ENCODE assay signal across 13 cellular contexts in genomic region chr2:24010477-24011277, GRCh38. TPM values are rescaled to one million over a fixed set of nuclear protein-coding genes. Genes with fewer than 3 reads are reported as not detected.
DNase-seq lines count a peak whose midpoint lies in the region; ATAC-seq, FAIRE-seq and TF ChIP-seq lines count a peak whose summit lies in the region.
"Had no signal": no experiment of that assay in that cellular context is flagged by ENCODE, and none has a peak within 500 bp of the region (broad histone marks: within the 10 kb centered on the region; RNA-seq: fewer than 3 reads in every experiment).

No MANE protein-coding gene starts in this region.

- BruUV-seq in mammary epithelial cell (replicated peaks; lab: Mats Ljungman, UMichigan): no TSS peak

- in situ Hi-C loops in GM23248 (cut with MboI): no loop called here
- in situ Hi-C loops in mammary epithelial cell (cut with MboI; ENCODE audit: low sequenced_read_pairs in 2 of 2): no loop called here

- no peak for ATAC-seq in GM21717 (IDR thresholded peaks at IDR 0.05; ENCODE audit: unreplicated experiment)
- ATAC-seq: activated T-helper 17 cell treated with anti-CD3 and anti-CD28 coated beads, Interleukin-2, amount 50 U/mL, for 72 hours had no signal

- peak overlapping the region; percentile 73 for H3K4me2 ChIP-seq in GM23248 (ENCODE audit: unreplicated experiment)
- peak overlapping the region; percentile 96 for H3K4me2 ChIP-seq in mammary epithelial cell (ENCODE audit: insufficient read depth, low read depth, low read length)
- peak overlapping the region; percentile 91 for H3K4me2 ChIP-seq in smooth muscle cell

- H2AFZ ChIP-seq in GM23248: peak overlapping the region; percentile 64
- peak overlapping the region; percentile 61 for H2AFZ ChIP-seq in mammary epithelial cell (ENCODE audit: low read depth, low read length)
- H2AFZ ChIP-seq in smooth muscle cell (ENCODE audit: low read depth): no peak overlapping the region

- H3K4me1 ChIP-seq in GM23248 (ENCODE audit: insufficient read depth): peaks cover 8% of the 10 kb centered on the region
- peaks cover 20% of the 10 kb centered on the region for H3K4me1 ChIP-seq in mammary epithelial cell (ENCODE audit: insufficient read depth, low read length)
- no peaks in the 10 kb centered on the region for H3K4me1 ChIP-seq in smooth muscle cell (ENCODE audit: low read depth)

- H3K4me3 ChIP-seq in GM23248: peak overlapping the region; percentile 68
- no peak overlapping the region for H3K4me3 ChIP-seq in mammary epithelial cell (replicated peaks in 1 of 3; ENCODE audit: insufficient read depth in 1 of 3, low read depth in 2 of 3, low read length in 3 of 3)
- peak overlapping the region; percentile 33 for H3K4me3 ChIP-seq in iPS-11a (ENCODE audit: low read depth, low read length)
- H3K4me3 ChIP-seq in smooth muscle cell: peak overlapping the region; percentile 54

- dilution Hi-C loops in mammary epithelial cell (cut with HindIII; ENCODE audit: low sequenced_read_pairs): no loop called here

- H3K9ac ChIP-seq in GM23248: no peak overlapping the region
- H3K9ac ChIP-seq in mammary epithelial cell (ENCODE audit: insufficient read depth, low read length): no peak overlapping the region
- H3K9ac ChIP-seq in smooth muscle cell (ENCODE audit: low read depth): no peak overlapping the region

- no peaks in the 10 kb centered on the region; the same call in 1 of the 2 replicates for H3K27me3 ChIP-seq in GM23248 (replicated peaks; ENCODE audit: insufficient read depth)
- peaks cover 2% of the 10 kb centered on the region for H3K27me3 ChIP-seq in mammary epithelial cell (ENCODE audit: insufficient read depth, low read length)
- H3K27me3 ChIP-seq in smooth muscle cell (ENCODE audit: low read depth): peaks cover 39% of the 10 kb centered on the region

- DNase-seq in GM23248 (no peak), mammary epithelial cell (no peak), smooth muscle cell (lab: John Stamatoyannopoulos, UW; ENCODE audit: unreplicated experiment) (no peak), 8988T (no peak), GM12891 (ENCODE audit: insufficient read length, low spot score) (no peak), NCI-H2107 (lab: John Stamatoyannopoulos, UW) (no peak)
- DNase-seq: NCI-H1436 treated with DMSO at 0.1 percent for 48 hours; NK-92 treated with Interleukin-12 subunit alpha and Interleukin-12 subunit beta, amount 100 ng/mL, for 24 hours had no signal

- H4K20me1 ChIP-seq in GM23248 (ENCODE audit: insufficient read depth): no peaks in the 10 kb centered on the region
- H4K20me1 ChIP-seq in mammary epithelial cell (ENCODE audit: insufficient read depth, low read length): no peaks in the 10 kb centered on the region
- no peaks in the 10 kb centered on the region for H4K20me1 ChIP-seq in smooth muscle cell (ENCODE audit: low read depth)

- H3K9me2 ChIP-seq in GM23248 (ENCODE audit: insufficient read depth): no peaks in the 10 kb centered on the region

- H3F3A ChIP-seq in GM23248 (ENCODE audit: insufficient read depth) (no peaks in the 10 kb centered on the region), smooth muscle cell (ENCODE audit: low read depth) (no peaks in the 10 kb centered on the region)

- FAIRE-seq in GM12891 (lab: Jason Lieb, UNC): no peak
- FAIRE-seq: TTC549 had no signal

- 69 to 72% methylated on average over 27 to 37 of the region's 37 CpGs for WGBS in GM23248 (ENCODE audit: low coverage in 1 of 2, low lambda C conversion rate in 2 of 2, missing lambda C conversion rate in 2 of 2), 2 experiments
- WGBS in mammary epithelial cell (ENCODE audit: low coverage, missing lambda C conversion rate): 100% methylated on average over 15 of the region's 37 CpGs
- 70% methylated on average over 37 of the region's 37 CpGs for WGBS in smooth muscle cell (ENCODE audit: low lambda C conversion rate)

- H3K36me3 ChIP-seq in GM23248 (ENCODE audit: low read depth): no peaks in the 10 kb centered on the region
- H3K36me3 ChIP-seq in mammary epithelial cell (ENCODE audit: insufficient read depth, low read length): no peaks in the 10 kb centered on the region
- H3K36me3 ChIP-seq in smooth muscle cell (ENCODE audit: low read depth): no peaks in the 10 kb centered on the region

- no peak for TF ChIP-seq POLR2A in GM12891 (IDR thresholded peaks at IDR 0.05; ENCODE audit: low read depth, low read length)

- intact Hi-C loops in mammary epithelial cell (cut with micrococcal nuclease): no loop called here

- H3K27ac ChIP-seq in GM23248: no peak overlapping the region
- no peak overlapping the region for H3K27ac ChIP-seq in mammary epithelial cell (ENCODE audit: insufficient read depth, low read depth, low read length)
- H3K27ac ChIP-seq in smooth muscle cell (ENCODE audit: low read depth): no peak overlapping the region
- H3K27ac ChIP-seq: epithelial cell of prostate had no signal

- TF ChIP-seq CTCF in mammary epithelial cell (conservative IDR thresholded peaks at IDR 0.05 in 1 of 2, IDR thresholded peaks at IDR 0.05 in 1 of 2; ENCODE audit: extremely low read depth in 1 of 2, insufficient read depth in 1 of 2, low read depth in 1 of 2, low read length in 2 of 2) (no peak), smooth muscle cell (IDR thresholded peaks at IDR 0.05; ENCODE audit: borderline replicate concordance, insufficient read depth, poor library complexity, severe bottlenecking) (no peak)

- H3K79me2 ChIP-seq in GM23248 (ENCODE audit: insufficient read depth): no peaks in the 10 kb centered on the region
- H3K79me2 ChIP-seq in mammary epithelial cell (ENCODE audit: insufficient read depth, low read length): no peaks in the 10 kb centered on the region
- H3K79me2 ChIP-seq in smooth muscle cell (ENCODE audit: low read depth): no peaks in the 10 kb centered on the region

- H3K9me3 ChIP-seq in GM23248 (ENCODE audit: low read depth) (no peaks in the 10 kb centered on the region), mammary epithelial cell (replicated peaks; ENCODE audit: insufficient read depth, low read length) (no peaks in the 10 kb centered on the region), smooth muscle cell (replicated peaks; ENCODE audit: low read depth) (no peaks in the 10 kb centered on the region)

- CTCF ChIA-PET in mammary epithelial cell (lab: Charles Lee; ENCODE audit: low non-redundant PET): no interaction called here

TF ChIP-seq in GM12891, 5 proteins besides CTCF, POLR2A, EP300 and RAD21:
- TF ChIP-seq SPI1 (IDR thresholded peaks at IDR 0.05; ENCODE audit: low read depth, low read length): no peak
- no peak for TF ChIP-seq TAF1 (IDR thresholded peaks at IDR 0.05; ENCODE audit: low read depth, low read length)
- no peak for TF ChIP-seq PAX5 (IDR thresholded peaks at IDR 0.05; ENCODE audit: insufficient read depth, low read length, severe bottlenecking)
- no peak for TF ChIP-seq POU2F2 (IDR thresholded peaks at IDR 0.05; ENCODE audit: low read depth, low read length)
- TF ChIP-seq POLR2AphosphoS5 (IDR thresholded peaks at IDR 0.05; ENCODE audit: low read depth, low read length): no peak
TF ChIP-seq in GM12891: peak in this region for 0.

RNA-seq across cellular contexts. Expression of gene MFSD2B, which starts 0.8 kb away (rescaled TPM):
- under 0.01 TPM in 2 replicates for total RNA-seq in GM23248 (2014; rRNA removed; shearing (Covaris generic))
- polyA plus RNA-seq in GM23248 (2016; fragmentation: Nextera tagmentation; extraction: Ambion mirVana) (0.58 TPM in 1 of 2 replicates, not detected in the other), mammary epithelial cell (not detected), smooth muscle cell (0.54 and 1.7 TPM in 2 replicates)
- total RNA-seq in mammary epithelial cell (under 1 TPM in 1 of 2 donors, not detected in 1; under 0.01 TPM), smooth muscle cell (0.04 TPM in 1 of 2 replicates, not detected in the other)
- polyA minus RNA-seq in mammary epithelial cell: not detected
- polyA plus RNA-seq in GM12891 (2012; ENCODE audit: low read depth, missing spikeins): 0.12 TPM
- total RNA-seq: activated T-helper 17 cell treated with anti-CD3 and anti-CD28 coated beads, Interleukin-2, amount 50 U/mL, for 72 hours had no signal

RNA-seq across cellular contexts. Expression of gene WDCP, which starts 36.5 kb away (rescaled TPM):
- 6.1 and 7.6 TPM in 2 replicates for total RNA-seq in GM23248 (2014; rRNA removed; shearing (Covaris generic))
- polyA plus RNA-seq in GM23248 (2016; fragmentation: Nextera tagmentation; extraction: Ambion mirVana) (3.8 and 4.2 TPM in 2 replicates), mammary epithelial cell (10.2 TPM), smooth muscle cell (2.5 and 3.1 TPM in 2 replicates)
- total RNA-seq in mammary epithelial cell (10 to 100 TPM in 1 of 2 donors, 1 to 10 TPM in 1; 9.0 to 10.1 TPM), smooth muscle cell (7.7 and 9.1 TPM in 2 replicates)
- polyA minus RNA-seq in mammary epithelial cell: 16.4 TPM
- 3.9 TPM for polyA plus RNA-seq in GM12891 (2012; ENCODE audit: low read depth, missing spikeins)

RNA-seq across cellular contexts. Expression of gene FKBP1B, which starts 38.9 kb away (rescaled TPM):
- total RNA-seq in GM23248 (2014; rRNA removed; shearing (Covaris generic)): 1.0 and 7.5 TPM in 2 replicates
- polyA plus RNA-seq in GM23248 (2016; fragmentation: Nextera tagmentation; extraction: Ambion mirVana) (7.0 and 8.7 TPM in 2 replicates), mammary epithelial cell (45.1 TPM), smooth muscle cell (26.3 and 29.8 TPM in 2 replicates)
- total RNA-seq in mammary epithelial cell (10 to 100 TPM; 15.3 to 20.9 TPM), smooth muscle cell (17.2 and 17.5 TPM in 2 replicates)
- polyA minus RNA-seq in mammary epithelial cell: 25.6 TPM
- polyA plus RNA-seq in GM12891 (2012; ENCODE audit: low read depth, missing spikeins): 0.40 TPM

Comparison
In these comparisons a context has a peak if more than half of its experiments do, and no peak if none do; other contexts are left out.
1. H3K4me3 ChIP-seq: peak in GM23248 (single experiment), iPS-11a (single experiment) and smooth muscle cell (single experiment); none in mammary epithelial cell (0 of 3).
2. Peak in every context shown above with its lines, with median percentiles within 50 percentile points of each other: H3K4me2 ChIP-seq.